Comparison of ENCODE assay signal across 8 cellular contexts in the genomic region with DNA sequence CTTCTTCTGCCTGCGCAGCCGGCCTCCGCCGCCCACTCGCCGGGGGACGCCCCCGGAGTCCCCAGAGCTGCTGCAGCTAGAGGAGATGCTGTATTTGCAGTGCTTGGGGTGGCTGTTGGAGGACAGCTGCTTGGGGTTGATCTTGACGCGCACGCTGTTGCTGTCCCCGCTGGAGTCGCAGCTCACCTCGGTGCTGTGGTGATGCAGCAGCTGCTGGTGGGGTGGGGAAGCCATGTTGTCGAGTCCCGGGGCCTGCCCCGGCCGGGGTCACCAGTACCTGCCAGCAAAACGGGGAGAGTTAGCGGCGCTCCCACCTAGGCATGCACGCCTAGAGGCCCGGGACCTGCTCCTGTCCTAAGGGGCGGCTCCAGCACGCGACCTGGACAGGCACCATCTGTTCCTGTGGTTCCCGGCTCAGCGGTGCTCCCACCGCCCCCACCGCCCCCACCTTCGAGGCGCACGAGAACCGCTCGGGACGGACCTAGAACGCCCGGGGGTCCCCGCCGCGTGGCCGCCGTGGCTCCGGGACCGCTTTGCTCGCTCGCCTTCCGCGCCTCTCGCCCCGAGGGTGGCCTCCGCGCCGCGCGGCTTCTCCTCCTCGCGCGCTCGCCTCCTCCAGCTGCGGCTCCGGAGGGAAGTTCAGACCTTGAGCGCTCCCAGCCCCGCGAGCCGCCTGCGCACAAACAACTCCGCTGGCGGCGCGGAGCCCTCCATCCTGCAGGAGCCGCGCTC. TPM values are rescaled to one million over a fixed set of nuclear protein-coding genes. Genes with fewer than 3 reads are reported as not detected.
A peak's percentile ranks its signal among the peaks of the same experiment; 100 is the strongest.
DNase-seq lines count a peak whose midpoint lies in the region; ATAC-seq and TF ChIP-seq lines count a peak whose summit lies in the region.

No MANE protein-coding gene starts in this region.

- no peak for TF ChIP-seq POLR2A in heart left ventricle (IDR thresholded peaks at IDR 0.05)

- H3K27me3 ChIP-seq in heart left ventricle = no peaks in the 10 kb centered on the region

- peak overlapping the region; percentile 80 for H3K4me3 Mint-ChIP-seq in activated naive CD8-positive, alpha-beta T cell

- no peak for TF ChIP-seq CTCF in heart left ventricle (IDR thresholded peaks at IDR 0.05)

- H3K4me1 ChIP-seq in heart left ventricle = peaks cover 0 to 57% (median 41%) of the 10 kb centered on the region in 12 donors

- intact Hi-C loops in heart left ventricle (cut with DNase I) (loop anchor here in 9 of 10 donors (5.0 to 10.0 kb wide), 11 partner anchors 63 to 178 kb away; partner anchors contain the start of gene SRL (in 1 of the 9)), posterior cingulate gyrus (cut with DNase I) (no loop called here)

- no peaks in the 10 kb centered on the region for H3K9me3 Mint-ChIP-seq in activated naive CD8-positive, alpha-beta T cell (ENCODE audit: low read depth)

- no peaks in the 10 kb centered on the region for H3K9me3 ChIP-seq in heart left ventricle

- peaks cover 46% of the 10 kb centered on the region for H3K4me1 Mint-ChIP-seq in activated naive CD8-positive, alpha-beta T cell (ENCODE audit: low read depth)

- H3K4me3 ChIP-seq in heart left ventricle = peak overlapping the region; percentile 44 to 92 (median 70)

- no peaks in the 10 kb centered on the region for H3K36me3 Mint-ChIP-seq in activated naive CD8-positive, alpha-beta T cell

- peaks cover 0 to 3% (median 0%) of the 10 kb centered on the region in 9 donors for H3K36me3 ChIP-seq in heart left ventricle

- no peaks in the 10 kb centered on the region for H3K27me3 Mint-ChIP-seq in activated naive CD8-positive, alpha-beta T cell

- peak overlapping the region in 11 of 12 donors; percentile 62 to 87 (median 75) for H3K27ac ChIP-seq in heart left ventricle

- ATAC-seq in HG03135 (IDR thresholded peaks at IDR 0.05; ENCODE audit: unreplicated experiment) (peak; percentile 31), heart left ventricle (peak; percentile 15 to 47 (median 28))

- DNase-seq in NCI-H1436 (lab: John Stamatoyannopoulos, UW) = peak; percentile 14
- no peak for DNase-seq in NCI-H1436 treated with DMSO at 0.1 percent for 48 hours (lab: John Stamatoyannopoulos, UW)
- DNase-seq in RPMI7951 (ENCODE audit: low read depth) = peak; percentile 65
- peak; percentile 59 to 74 (median 61) for DNase-seq in heart left ventricle
- peak in 8 of 10 donors; percentile 32 to 91 (median 50) for DNase-seq in posterior cingulate gyrus
- no peak for DNase-seq in NCI-H2029 treated with DMSO at 0.1 percent for 48 hours (lab: John Stamatoyannopoulos, UW)

- no peak overlapping the region for H3K27ac Mint-ChIP-seq in activated naive CD8-positive, alpha-beta T cell

- 4 to 7% (median 4%) methylated on average over 31 to 73 of the region's 73 CpGs for WGBS in heart left ventricle, 4 donors

RNA-seq across cellular contexts. Expression of gene ADCY9, which starts 0.9 kb away (rescaled TPM):
- total RNA-seq in RPMI7951 (2014; rRNA removed; shearing (Covaris generic)) = 6.9 and 7.8 TPM in 2 replicates
- 10 to 100 TPM; 39.5 to 85.8 (median 45.3) TPM for total RNA-seq in heart left ventricle
- 10 to 100 TPM; 11.8 to 42.9 TPM for polyA plus RNA-seq in heart left ventricle

Comparison
In these comparisons a context has a peak if more than half of its experiments do, and no peak if none do; other contexts are left out.
1. DNase-seq: peak in NCI-H1436 (single experiment), RPMI7951 (single experiment), heart left ventricle (5 of 5) and posterior cingulate gyrus (8 of 10); none in NCI-H1436 treated with DMSO at 0.1 percent for 48 hours (single experiment) and NCI-H2029 treated with DMSO at 0.1 percent for 48 hours (single experiment).